ENCODE assay signal across 8 cellular contexts in the genomic region with DNA sequence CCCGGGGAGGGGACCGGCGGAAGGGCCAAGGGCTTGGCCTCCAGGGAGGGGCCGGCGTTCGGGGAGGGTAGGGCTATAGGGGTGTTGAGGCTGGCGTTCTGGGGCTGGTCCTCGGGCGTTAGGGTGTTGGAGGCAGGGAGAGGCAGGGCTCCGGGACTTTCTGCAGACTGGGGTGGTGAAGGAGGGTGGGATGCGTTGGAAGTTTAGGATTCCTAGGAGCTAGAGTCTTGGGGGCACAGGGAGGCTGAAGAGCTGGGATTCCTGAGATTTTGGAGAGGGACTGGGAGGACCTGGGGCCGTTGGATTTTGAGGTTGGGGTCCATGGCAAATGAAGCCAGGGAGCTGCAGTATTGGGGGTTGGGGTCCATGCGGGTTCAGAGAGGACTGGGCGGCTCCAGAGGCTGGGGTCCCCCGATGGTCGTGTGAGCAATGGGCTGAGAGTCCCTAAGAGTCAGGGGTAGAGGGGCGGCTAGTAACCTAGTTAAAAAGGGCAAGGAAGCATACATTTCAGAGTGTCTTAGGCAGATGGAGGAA. TPM values are rescaled to one million over a fixed set of nuclear protein-coding genes. Genes with fewer than 3 reads are reported as not detected.
DNase-seq lines count a peak whose midpoint lies in the region; ATAC-seq and TF ChIP-seq lines count a peak whose summit lies in the region.

No MANE protein-coding gene starts in this region.

- peaks cover 14% of the 10 kb centered on the region for H3K36me3 Mint-ChIP-seq in CD4-positive, CD25-positive, alpha-beta regulatory T cell

- no peak for ATAC-seq in CD4-positive, CD25-positive, alpha-beta regulatory T cell (ENCODE audit: low read depth in 2 of 2)
- ATAC-seq in HG03064 (IDR thresholded peaks at IDR 0.05; ENCODE audit: low read depth, unreplicated experiment) (peak; percentile 7), right lobe of liver (no peak), upper lobe of right lung (peak; percentile 49), sciatic nerve (no peak)

- peaks cover 5 to 41% (median 23%) of the 10 kb centered on the region in 4 donors for H3K4me1 Mint-ChIP-seq in CD4-positive, CD25-positive, alpha-beta regulatory T cell

- WGBS in adrenal gland, 4 donors = 0 to 3% (median 2%) methylated on average over 10 to 17 of the region's 17 CpGs
- WGBS in right lobe of liver (ENCODE audit: insufficient coverage, low coverage, low lambda C conversion rate, missing lambda C conversion rate) = under 1% methylated on average over 16 of the region's 17 CpGs

- peaks cover 29% of the 10 kb centered on the region for H3K36me3 ChIP-seq in CD4-positive, CD25-positive, alpha-beta regulatory T cell (ENCODE audit: control insufficient read depth, insufficient read depth, low read length)
- peaks cover 0 to 30% of the 10 kb centered on the region in 2 donors for H3K36me3 ChIP-seq in adrenal gland (replicated peaks in 1 of 2)
- peaks cover 0 to 36% (median 5%) of the 10 kb centered on the region in 4 donors for H3K36me3 ChIP-seq in right lobe of liver
- peaks cover 35% of the 10 kb centered on the region for H3K36me3 ChIP-seq in upper lobe of right lung

- H3K9me3 Mint-ChIP-seq in CD4-positive, CD25-positive, alpha-beta regulatory T cell = no peaks in the 10 kb centered on the region

- H3K27ac Mint-ChIP-seq in CD4-positive, CD25-positive, alpha-beta regulatory T cell = peak overlapping the region; percentile 26 to 91 (median 80)

- peaks cover 26% of the 10 kb centered on the region for H3K4me1 ChIP-seq in CD4-positive, CD25-positive, alpha-beta regulatory T cell (ENCODE audit: control insufficient read depth, insufficient read depth, low read length, poor library complexity, severe bottlenecking)
- H3K4me1 ChIP-seq in adrenal gland (replicated peaks in 1 of 2) = peaks cover 0 to 7% of the 10 kb centered on the region in 2 donors
- H3K4me1 ChIP-seq in right lobe of liver = peaks cover 0 to 5% (median 3%) of the 10 kb centered on the region in 4 donors
- H3K4me1 ChIP-seq in upper lobe of right lung = peaks cover 8% of the 10 kb centered on the region

- H3K27ac ChIP-seq in CD4-positive, CD25-positive, alpha-beta regulatory T cell (ENCODE audit: insufficient read depth, low read length, poor library complexity, severe bottlenecking) = peak overlapping the region; percentile 74
- H3K27ac ChIP-seq in adrenal gland (peak overlapping the region in 4 of 5 donors; percentile 55 to 79 (median 68)), right lobe of liver (peak overlapping the region; percentile 32 to 80 (median 67)), upper lobe of right lung (peak overlapping the region; percentile 90)

- H3K4me3 Mint-ChIP-seq in CD4-positive, CD25-positive, alpha-beta regulatory T cell = peak overlapping the region; percentile 90 to 98 (median 94)

- H3K27me3 Mint-ChIP-seq in CD4-positive, CD25-positive, alpha-beta regulatory T cell = no peaks in the 10 kb centered on the region

- H3K4me3 ChIP-seq in CD4-positive, CD25-positive, alpha-beta regulatory T cell (ENCODE audit: low read depth, low read length) = peak overlapping the region; percentile 67
- H3K4me3 ChIP-seq in adrenal gland = peak overlapping the region; percentile 50 to 78 (median 71)
- H3K4me3 ChIP-seq in right lobe of liver = peak overlapping the region; percentile 95 to 99 (median 98)
- H3K4me3 ChIP-seq in upper lobe of right lung = peak overlapping the region; percentile 99

- TF ChIP-seq CTCF in adrenal gland (IDR thresholded peaks at IDR 0.05) (no peak), right lobe of liver (IDR thresholded peaks at IDR 0.05) (no peak), upper lobe of right lung (IDR thresholded peaks at IDR 0.05) (no peak)

- peak in 2 of 3 donors; percentile 36 to 66 for DNase-seq in CD4-positive, CD25-positive, alpha-beta regulatory T cell
- DNase-seq in adrenal gland (peak in 2 of 7 donors; percentile 35 to 37), right lobe of liver (no peak), upper lobe of right lung (no peak), sciatic nerve (ENCODE audit: low spot score) (no peak), NCI-H446 (lab: John Stamatoyannopoulos, UW) (no peak), NCI-H2029 treated with DMSO at 0.1 percent for 48 hours (lab: John Stamatoyannopoulos, UW) (no peak)

- intact Hi-C loops in adrenal gland (cut with DNase I) (no loop called here), right lobe of liver (cut with DNase I) (no loop called here), upper lobe of right lung (cut with DNase I) (no loop called here), sciatic nerve (cut with DNase I) (loop anchor here (10.0 kb wide), 1 partner anchor 127 kb away; the partner anchor contains the start of gene ATXN2L)

- TF ChIP-seq POLR2A in adrenal gland (IDR thresholded peaks at IDR 0.05) = no peak
- no peak for TF ChIP-seq POLR2A in right lobe of liver (IDR thresholded peaks at IDR 0.05)

- no peaks in the 10 kb centered on the region for H3K27me3 ChIP-seq in CD4-positive, CD25-positive, alpha-beta regulatory T cell (ENCODE audit: control insufficient read depth, insufficient read depth, low read length)
- H3K27me3 ChIP-seq in adrenal gland (no peaks in the 10 kb centered on the region), right lobe of liver (no peaks in the 10 kb centered on the region), upper lobe of right lung (no peaks in the 10 kb centered on the region)

- no peaks in the 10 kb centered on the region for H3K9me3 ChIP-seq in CD4-positive, CD25-positive, alpha-beta regulatory T cell (ENCODE audit: control insufficient read depth in 2 of 2, low read length in 2 of 2)
- H3K9me3 ChIP-seq in adrenal gland (replicated peaks in 1 of 3) = no peaks in the 10 kb centered on the region
- no peaks in the 10 kb centered on the region for H3K9me3 ChIP-seq in right lobe of liver
- no peaks in the 10 kb centered on the region for H3K9me3 ChIP-seq in upper lobe of right lung

RNA-seq across cellular contexts. Expression of gene NFATC2IP, which starts 0.7 kb away (rescaled TPM):
- 96.2 TPM for total RNA-seq in CD4-positive, CD25-positive, alpha-beta regulatory T cell
- 10 to 100 TPM; 22.9 to 30.3 (median 24.9) TPM for polyA plus RNA-seq in CD4-positive, CD25-positive, alpha-beta regulatory T cell
- total RNA-seq in adrenal gland (10 to 100 TPM in 7 of 8 donors, 1 to 10 TPM in 1; 7.7 to 23.9 (median 18.3) TPM), right lobe of liver (10 to 100 TPM; 10.3 to 16.5 (median 13.1) TPM), upper lobe of right lung (36.3 TPM), sciatic nerve (34.5 TPM)
- polyA plus RNA-seq in adrenal gland = 10 to 100 TPM; 10.4 to 25.2 (median 18.3) TPM

RNA-seq across cellular contexts. Expression of gene CD19, which starts 19.7 kb away (rescaled TPM):
- total RNA-seq in CD4-positive, CD25-positive, alpha-beta regulatory T cell = 0.52 TPM
- 1 to 10 TPM in 1 of 4 donors, not detected in 3; 2.8 TPM for polyA plus RNA-seq in CD4-positive, CD25-positive, alpha-beta regulatory T cell
- 1 to 10 TPM in 1 of 8 donors, under 1 TPM in 5, not detected in 2; 0.32 to 1.8 (median 0.46) TPM for total RNA-seq in adrenal gland
- under 1 TPM; 0.26 to 0.88 (median 0.40) TPM for polyA plus RNA-seq in adrenal gland
- under 1 TPM in 1 of 6 experiments, not detected in 5; 0.10 TPM for total RNA-seq in right lobe of liver
- total RNA-seq in upper lobe of right lung = not detected
- total RNA-seq in sciatic nerve = 1.4 TPM

RNA-seq across cellular contexts. Expression of gene SPNS1, which starts 23.1 kb away (rescaled TPM):
- 24.5 TPM for total RNA-seq in CD4-positive, CD25-positive, alpha-beta regulatory T cell
- 10 to 100 TPM; 22.3 to 32.9 (median 25.2) TPM for polyA plus RNA-seq in CD4-positive, CD25-positive, alpha-beta regulatory T cell
- 10 to 100 TPM; 29.0 to 64.2 (median 37.9) TPM for total RNA-seq in adrenal gland
- 100 to 1,000 TPM in 2 of 3 donors, 1 to 10 TPM in 1; 8.3 to 168 (median 114) TPM for polyA plus RNA-seq in adrenal gland
- total RNA-seq in right lobe of liver = 10 to 100 TPM; 13.7 to 21.2 (median 17.7) TPM
- total RNA-seq in upper lobe of right lung = 52.2 TPM
- 22.5 TPM for total RNA-seq in sciatic nerve

RNA-seq across cellular contexts. Expression of gene RABEP2, which starts 26.4 kb away (rescaled TPM):
- 28.2 TPM for total RNA-seq in CD4-positive, CD25-positive, alpha-beta regulatory T cell
- polyA plus RNA-seq in CD4-positive, CD25-positive, alpha-beta regulatory T cell = 1 to 10 TPM; 2.9 to 3.9 (median 3.4) TPM
- total RNA-seq in adrenal gland (100 to 1,000 TPM in 1 of 8 donors, 10 to 100 TPM in 7; 18.6 to 108 (median 47.7) TPM), right lobe of liver (10 to 100 TPM in 2 of 6 experiments, 1 to 10 TPM in 4; 5.0 to 21.0 (median 9.1) TPM), upper lobe of right lung (23.4 TPM), sciatic nerve (16.4 TPM)
- polyA plus RNA-seq in adrenal gland = 100 to 1,000 TPM in 1 of 3 donors, 10 to 100 TPM in 1, 1 to 10 TPM in 1; 1.4 to 121 (median 57.1) TPM

RNA-seq across cellular contexts. Expression of gene LAT, which starts 33.4 kb away (rescaled TPM):
- total RNA-seq in CD4-positive, CD25-positive, alpha-beta regulatory T cell = 282 TPM
- polyA plus RNA-seq in CD4-positive, CD25-positive, alpha-beta regulatory T cell = 100 to 1,000 TPM; 287 to 429 (median 317) TPM
- 1 to 10 TPM in 5 of 8 donors, under 1 TPM in 2, not detected in 1; 0.42 to 5.2 (median 1.7) TPM for total RNA-seq in adrenal gland
- 10 to 100 TPM in 2 of 3 donors, 1 to 10 TPM in 1; 1.8 to 50.5 (median 19.0) TPM for polyA plus RNA-seq in adrenal gland
- 1 to 10 TPM; 1.8 to 5.2 (median 3.1) TPM for total RNA-seq in right lobe of liver
- total RNA-seq in upper lobe of right lung = 13.4 TPM
- 5.8 TPM for total RNA-seq in sciatic nerve

Comparison
In these comparisons a context has a peak if more than half of its experiments do, and no peak if none do; other contexts are left out.
1. ATAC-seq: peak in HG03064 (single experiment) and upper lobe of right lung (single experiment); none in CD4-positive, CD25-positive, alpha-beta regulatory T cell (0 of 2), right lobe of liver (0 of 4) and sciatic nerve (single experiment).
2. DNase-seq: peak in CD4-positive, CD25-positive, alpha-beta regulatory T cell (2 of 3); none in right lobe of liver (0 of 3), upper lobe of right lung (single experiment), sciatic nerve (single experiment), NCI-H446 (0 of 2) and NCI-H2029 treated with DMSO at 0.1 percent for 48 hours (single experiment).
3. Peak in every context shown above with its lines, with median percentiles within 50 percentile points of each other: H3K27ac ChIP-seq and H3K4me3 ChIP-seq.